1 cellular context compared by ENCODE assay signal in genomic region chr2:112674229-112674628, GRCh38.
A peak's percentile ranks its signal among the peaks of the same experiment; 100 is the strongest.
TF ChIP-seq lines count a peak whose summit lies in the region.

No MANE protein-coding gene starts in this region.

TF ChIP-seq in K562, 482 proteins besides CTCF, POLR2A, EP300 and RAD21 (continued from another document):
- no peak for TF ChIP-seq PKNOX1 (IDR thresholded peaks at IDR 0.05)
- peak; percentile 84 for TF ChIP-seq ATF7 (IDR thresholded peaks at IDR 0.05)
- no peak; the same call in 1 of the 2 replicates for TF ChIP-seq CEBPG (CRISPR knock-in tag; IDR thresholded peaks at IDR 0.05)
- peak; percentile 56 to 73; a peak in 3 of 4 replicates for TF ChIP-seq CEBPG (tag; conservative IDR thresholded peaks at IDR 0.05 in 1 of 2, IDR thresholded peaks at IDR 0.05 in 1 of 2)
- TF ChIP-seq SMAD4 (CRISPR knock-in tag; conservative IDR thresholded peaks at IDR 0.05) = 0 out of 2 replicates have a peak, but pooled peaks have one; percentile 35
- no peak for TF ChIP-seq COPS2 (conservative IDR thresholded peaks at IDR 0.05)
- peak; percentile 32 for TF ChIP-seq RBBP5 (IDR thresholded peaks at IDR 0.05; ENCODE audit: borderline replicate concordance, insufficient read depth, low read length, poor library complexity, severe bottlenecking)
- TF ChIP-seq JUND (IDR thresholded peaks at IDR 0.05; ENCODE audit: borderline replicate concordance, low read depth, low read length) = peak; percentile 55
- TF ChIP-seq JUND (tag; IDR thresholded peaks at IDR 0.05; ENCODE audit: borderline replicate concordance, low read depth, low read length) = peak; percentile 73; the same call in 1 of the 3 replicates
- TF ChIP-seq BCOR (IDR thresholded peaks at IDR 0.05) = 0 out of 2 replicates have a peak, but pooled peaks have one; percentile 5
- TF ChIP-seq PML (IDR thresholded peaks at IDR 0.05; ENCODE audit: low read length) = no peak
- no peak for TF ChIP-seq CHCHD3 (CRISPR knock-in tag; IDR thresholded peaks at IDR 0.05)
- 0 out of 2 replicates have a peak, but pooled peaks have one; percentile 32 for TF ChIP-seq L3MBTL2 (IDR thresholded peaks at IDR 0.05)
- TF ChIP-seq CXXC5 (CRISPR knock-in tag; IDR thresholded peaks at IDR 0.05) = peak; percentile 44; the same call in 1 of the 2 replicates
- TF ChIP-seq ZNF639 (CRISPR knock-in tag; conservative IDR thresholded peaks at IDR 0.05 in 1 of 2, IDR thresholded peaks at IDR 0.05 in 1 of 2) = peak in 1 of 2 experiments; percentile 34; a peak in 1 of 4 replicates
- peak; percentile 38; the same call in 1 of the 2 replicates for TF ChIP-seq CREM (IDR thresholded peaks at IDR 0.05; ENCODE audit: low read depth)
- TF ChIP-seq CEBPB (tag; IDR thresholded peaks at IDR 0.05) = peak; percentile 73
- TF ChIP-seq THAP12 (CRISPR knock-in tag; IDR thresholded peaks at IDR 0.05) = no peak
- TF ChIP-seq YY1 (IDR thresholded peaks at IDR 0.05; ENCODE audit: borderline replicate concordance in 1 of 3, control insufficient read depth in 1 of 3, extremely low read depth in 1 of 3, insufficient read depth in 3 of 3, insufficient read length in 1 of 3, insufficient replicate concordance in 2 of 3, low read depth in 1 of 3, low read length in 2 of 3) = peak in 1 of 3 experiments; percentile 7
- TF ChIP-seq JUN (IDR thresholded peaks at IDR 0.05; ENCODE audit: borderline replicate concordance, low read depth, low read length) = peak; percentile 56
- TF ChIP-seq JUN (CRISPR knock-in tag; IDR thresholded peaks at IDR 0.05; ENCODE audit: borderline replicate concordance) = no peak
- TF ChIP-seq PURB (CRISPR knock-in tag; IDR thresholded peaks at IDR 0.05; ENCODE audit: low read depth) = no peak
- TF ChIP-seq RHOXF2B (CRISPR knock-in tag; conservative IDR thresholded peaks at IDR 0.05) = 0 out of 2 replicates have a peak, but pooled peaks have one; percentile 46
- peak; percentile 75; the same call in 1 of the 2 replicates for TF ChIP-seq SMARCE1 (IDR thresholded peaks at IDR 0.05)
- peak; percentile 83; the same call in 1 of the 2 replicates for TF ChIP-seq SPI1 (IDR thresholded peaks at IDR 0.05; ENCODE audit: borderline replicate concordance, low read depth, low read length)
- TF ChIP-seq SMARCA4 (IDR thresholded peaks at IDR 0.05) = peak; percentile 45; the same call in 1 of the 2 replicates
- TF ChIP-seq ATF3 (IDR thresholded peaks at IDR 0.05) = peak; percentile 44
- TF ChIP-seq ATF3 (CRISPR knock-in tag; conservative IDR thresholded peaks at IDR 0.05) = no peak
- no peak for TF ChIP-seq HMGN3 (IDR thresholded peaks at IDR 0.05; ENCODE audit: borderline replicate concordance, extremely low read depth, insufficient read length, low read depth, low read length)
- peak; percentile 38; the same call in 1 of the 2 replicates for TF ChIP-seq GABPA (tag; conservative IDR thresholded peaks at IDR 0.05; ENCODE audit: low read depth)
- TF ChIP-seq ZNF592 (IDR thresholded peaks at IDR 0.05) = 0 out of 2 replicates have a peak, but pooled peaks have one; percentile 22
- TF ChIP-seq PHF8 (IDR thresholded peaks at IDR 0.05; ENCODE audit: borderline replicate concordance, low read length) = peak; percentile 35; the same call in 1 of the 2 replicates
- TF ChIP-seq ZNF384 (IDR thresholded peaks at IDR 0.05; ENCODE audit: low read depth, low read length) = peak; percentile 86
